ENCODE assay signal across 10 cellular contexts in genomic region chr6:7258231-7258763, GRCh38.
"Had no signal": no experiment of that assay in that cellular context is flagged by ENCODE, and none has a peak within 500 bp of the region (broad histone marks: within the 10 kb centered on the region; RNA-seq: fewer than 3 reads in every experiment).

No MANE protein-coding gene starts in this region.

- DNase-seq: foreskin keratinocyte; mesendoderm; stimulated activated CD4-positive, alpha-beta T cell treated with anti-CD3 and anti-CD28 coated beads, Interleukin-2, amount 100 ng/mL, for 24 hours; stimulated activated naive CD4-positive, alpha-beta T cell; substantia nigra; upper lobe of right lung had no signal

- H3K27me3 ChIP-seq: ascending aorta, foreskin keratinocyte, heart left ventricle, left lung, upper lobe of right lung had no signal

- H3K27ac ChIP-seq: ascending aorta, foreskin keratinocyte, heart left ventricle, left lung, SK-N-MC, upper lobe of right lung had no signal

- H3K9me3 ChIP-seq: upper lobe of right lung had no signal

- H3K36me3 ChIP-seq: ascending aorta, heart left ventricle, left lung, upper lobe of right lung had no signal

- H3K4me1 ChIP-seq: foreskin keratinocyte had no signal

- H3K4me3 ChIP-seq: ascending aorta, heart left ventricle, left lung, SK-N-MC, upper lobe of right lung had no signal
